Comparison of ENCODE assay signal across 14 cellular contexts in the genomic region with DNA sequence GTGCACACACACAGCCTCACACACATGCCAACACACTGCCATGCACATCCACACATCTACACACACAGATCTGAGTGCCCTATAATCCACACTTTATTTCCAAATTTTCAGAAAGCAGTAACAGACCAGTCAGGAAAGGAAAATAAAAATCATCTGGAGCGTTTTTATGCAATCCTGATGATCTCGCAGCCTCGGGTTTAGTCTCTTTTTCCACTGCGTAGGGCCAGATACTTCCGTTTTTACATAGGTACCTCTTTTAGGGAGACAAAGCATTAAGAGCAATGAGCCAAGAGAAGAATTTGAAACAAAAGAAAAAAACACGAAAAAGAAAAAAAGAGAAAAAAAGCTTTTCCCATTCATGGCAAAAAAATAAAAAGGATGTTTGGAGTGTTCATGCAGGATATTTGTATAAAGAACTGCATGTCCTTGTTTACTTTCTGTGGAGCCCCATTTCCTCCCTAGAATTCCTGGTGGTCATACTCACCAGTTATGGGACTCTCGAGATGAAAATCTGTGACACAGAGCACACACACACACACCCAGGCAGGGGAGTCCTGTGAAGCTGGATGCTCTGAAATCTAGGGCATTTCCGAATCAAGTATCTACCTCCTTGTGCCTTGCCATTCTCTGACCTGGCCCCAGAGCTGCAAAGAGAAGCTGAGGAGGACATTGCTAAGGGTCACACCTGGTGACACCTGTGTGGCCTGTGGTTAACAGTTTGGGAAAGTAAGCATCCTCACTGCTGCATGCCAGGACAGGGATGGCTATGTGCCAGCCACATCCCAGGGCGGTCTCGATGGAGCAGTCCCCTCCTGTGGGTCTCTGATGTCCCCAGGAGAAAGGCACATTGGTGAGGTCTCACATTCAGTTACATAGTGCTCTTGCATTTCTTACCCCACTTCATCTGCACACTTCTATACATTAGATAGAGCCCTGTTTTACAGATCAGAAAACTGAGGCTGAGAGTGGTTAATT.
DNase-seq lines count a peak whose midpoint lies in the region; ATAC-seq, FAIRE-seq and TF ChIP-seq lines count a peak whose summit lies in the region.
"Had no signal": no experiment of that assay in that cellular context is flagged by ENCODE, and none has a peak within 500 bp of the region (broad histone marks: within the 10 kb centered on the region; RNA-seq: fewer than 3 reads in every experiment).

No MANE protein-coding gene starts in this region.

- in situ Hi-C loops in HepG2 (cut with HindIII; ENCODE audit: extremely low pct_ligation_motif_present, low pct_unique_long_range_greater_than_20kb) = no loop called here

- no peaks in the 10 kb centered on the region for H3K27me3 Mint-ChIP-seq in activated naive CD8-positive, alpha-beta T cell
- H3K27me3 Mint-ChIP-seq: central memory CD8-positive, alpha-beta T cell had no signal

- FAIRE-seq in HepG2 (lab: Jason Lieb, UNC) = no peak
- FAIRE-seq: G401.6 had no signal

- TF ChIP-seq RAD21 in HepG2 (CRISPR knock-in tag; IDR thresholded peaks at IDR 0.05) = no peak

- H3K9me3 Mint-ChIP-seq in activated naive CD8-positive, alpha-beta T cell (ENCODE audit: low read depth) = no peaks in the 10 kb centered on the region
- H3K9me3 Mint-ChIP-seq: central memory CD8-positive, alpha-beta T cell; H9 had no signal

- peak overlapping the region; percentile 5 for H3K4me3 Mint-ChIP-seq in activated naive CD8-positive, alpha-beta T cell
- H3K4me3 Mint-ChIP-seq: central memory CD8-positive, alpha-beta T cell; H9 had no signal

- WGBS in HepG2 (ENCODE audit: low lambda C conversion rate) = 73% methylated on average over 9 of the region's 10 CpGs

- H3K79me2 ChIP-seq in HepG2 (ENCODE audit: insufficient read depth, low read length) = no peaks in the 10 kb centered on the region

- H3K36me3 Mint-ChIP-seq in activated naive CD8-positive, alpha-beta T cell = peaks cover 22% of the 10 kb centered on the region

- no peaks in the 10 kb centered on the region for H3K36me3 ChIP-seq in HepG2 (replicated peaks in 1 of 2; ENCODE audit: control insufficient read depth in 1 of 2, insufficient read depth in 2 of 2, low read length in 2 of 2)
- H3K36me3 ChIP-seq: stomach had no signal

- peaks cover 67% of the 10 kb centered on the region for H3K4me1 ChIP-seq in HepG2 (ENCODE audit: insufficient read depth, low read length)

- H3K9ac ChIP-seq in HepG2 (ENCODE audit: insufficient read depth, low read depth, low read length) = no peak overlapping the region

- no peak for TF ChIP-seq POLR2A in HepG2 (IDR thresholded peaks at IDR 0.05; ENCODE audit: insufficient read depth in 1 of 2, low read depth in 2 of 2, low read length in 2 of 2)

- H3K9me3 ChIP-seq in HepG2 (ENCODE audit: low read length) = no peaks in the 10 kb centered on the region
- H3K9me3 ChIP-seq: stomach had no signal

- CTCF ChIA-PET in HepG2 (lab: Yijun Ruan, JAX; ENCODE audit: low intra/inter-chr PET ratio, low total read pairs) = no interaction called here

- H3K4me2 ChIP-seq in HepG2 (ENCODE audit: low read depth, low read length) = no peak overlapping the region

- H4K20me1 ChIP-seq in HepG2 (ENCODE audit: insufficient read depth, low read length) = no peaks in the 10 kb centered on the region

- H3K4me3 ChIP-seq in HepG2 (replicated peaks in 1 of 3; ENCODE audit: insufficient read depth in 1 of 3, low read depth in 2 of 3, low read length in 3 of 3) = no peak overlapping the region
- H3K4me3 ChIP-seq: stomach had no signal

- intact Hi-C loops in HepG2 (cut with micrococcal nuclease; ENCODE audit: unreplicated experiment) = loop anchor here (10.0 kb wide), 1 partner anchor 59 kb away; no protein-coding TSS in a partner anchor

- no peak overlapping the region for H2AFZ ChIP-seq in HepG2 (ENCODE audit: low read length)

- DNase-seq in CD1c-positive myeloid dendritic cell (ENCODE audit: extremely low spot score) (peak; percentile 53), HS-5 (ENCODE audit: low read depth) (peak; percentile 28), HepG2 (ENCODE audit: low spot score) (peak; percentile 72), NCI-H774 (lab: John Stamatoyannopoulos, UW) (no peak), NCI-H2029 (lab: John Stamatoyannopoulos, UW) (no peak)
- DNase-seq: H9, NCI-H1694 treated with DMSO at 0.1 percent for 48 hours, stomach had no signal

- peaks cover 81% of the 10 kb centered on the region for H3K4me1 Mint-ChIP-seq in activated naive CD8-positive, alpha-beta T cell (ENCODE audit: low read depth)

- TF ChIP-seq CTCF in HepG2 (CRISPR knock-in tag; IDR thresholded peaks at IDR 0.05) = no peak

- H3K27ac Mint-ChIP-seq in activated naive CD8-positive, alpha-beta T cell = peak overlapping the region; percentile 46
- H3K27ac Mint-ChIP-seq: H9 had no signal

- no peak; the same call in 2 of the 3 replicates for ATAC-seq in HepG2
- ATAC-seq in HG03469 (IDR thresholded peaks at IDR 0.05; ENCODE audit: unreplicated experiment) = no peak
- ATAC-seq in GM21717 (IDR thresholded peaks at IDR 0.05; ENCODE audit: unreplicated experiment) = no peak

- peak in 1 of 2 experiments; percentile 61; a peak in 1 of 4 replicates for TF ChIP-seq EP300 in HepG2 (IDR thresholded peaks at IDR 0.05; ENCODE audit: low read depth in 2 of 2, low read length in 2 of 2)
- TF ChIP-seq EP300 in HepG2 (CRISPR knock-in tag; IDR thresholded peaks at IDR 0.05; ENCODE audit: borderline replicate concordance) = no peak

- H3K27me3 ChIP-seq in HepG2 (ENCODE audit: control insufficient read depth in 1 of 2, insufficient read depth in 2 of 2, low read length in 2 of 2) = no peaks in the 10 kb centered on the region
- H3K27me3 ChIP-seq: stomach had no signal

- POLR2A ChIA-PET in HepG2 (lab: Yijun Ruan, JAX) = no interaction called here

- no TSS peak for BruUV-seq in HepG2 (replicated peaks; lab: Mats Ljungman, UMichigan)

- no peak overlapping the region for H3K27ac ChIP-seq in HepG2 (ENCODE audit: extremely low read length, insufficient read depth, low read length)
- H3K27ac ChIP-seq: RWPE1 had no signal

TF ChIP-seq in HepG2, 621 proteins besides CTCF, POLR2A, EP300 and RAD21:
- TF ChIP-seq ELF3 (CRISPR knock-in tag; IDR thresholded peaks at IDR 0.05) = 0 out of 2 replicates have a peak, but pooled peaks have one; percentile 28
- TF ChIP-seq FOXA3 (CRISPR knock-in tag; IDR thresholded peaks at IDR 0.05) = peak; percentile 50; the same call in 1 of the 2 replicates
- no peak for TF ChIP-seq ZNF343 (CRISPR knock-in tag; IDR thresholded peaks at IDR 0.05)
- TF ChIP-seq FOSL2 (CRISPR knock-in tag; IDR thresholded peaks at IDR 0.05) = peak; percentile 44; the same call in 1 of the 2 replicates
- TF ChIP-seq SUZ12 (IDR thresholded peaks at IDR 0.05; ENCODE audit: low read depth, low read length) = no peak
- TF ChIP-seq, protein P1, sequence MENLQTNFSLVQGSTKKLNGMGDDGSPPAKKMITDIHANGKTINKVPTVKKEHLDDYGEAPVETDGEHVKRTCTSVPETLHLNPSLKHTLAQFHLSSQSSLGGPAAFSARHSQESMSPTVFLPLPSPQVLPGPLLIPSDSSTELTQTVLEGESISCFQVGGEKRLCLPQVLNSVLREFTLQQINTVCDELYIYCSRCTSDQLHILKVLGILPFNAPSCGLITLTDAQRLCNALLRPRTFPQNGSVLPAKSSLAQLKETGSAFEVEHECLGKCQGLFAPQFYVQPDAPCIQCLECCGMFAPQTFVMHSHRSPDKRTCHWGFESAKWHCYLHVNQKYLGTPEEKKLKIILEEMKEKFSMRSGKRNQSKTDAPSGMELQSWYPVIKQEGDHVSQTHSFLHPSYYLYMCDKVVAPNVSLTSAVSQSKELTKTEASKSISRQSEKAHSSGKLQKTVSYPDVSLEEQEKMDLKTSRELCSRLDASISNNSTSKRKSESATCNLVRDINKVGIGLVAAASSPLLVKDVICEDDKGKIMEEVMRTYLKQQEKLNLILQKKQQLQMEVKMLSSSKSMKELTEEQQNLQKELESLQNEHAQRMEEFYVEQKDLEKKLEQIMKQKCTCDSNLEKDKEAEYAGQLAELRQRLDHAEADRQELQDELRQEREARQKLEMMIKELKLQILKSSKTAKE (CRISPR knock-in tag; IDR thresholded peaks at IDR 0.05; ENCODE audit: borderline replicate concordance) = no peak
- TF ChIP-seq ETV5 (CRISPR knock-in tag; IDR thresholded peaks at IDR 0.05; ENCODE audit: borderline replicate concordance) = peak; percentile 38; the same call in 1 of the 2 replicates
- TF ChIP-seq, protein P2, sequence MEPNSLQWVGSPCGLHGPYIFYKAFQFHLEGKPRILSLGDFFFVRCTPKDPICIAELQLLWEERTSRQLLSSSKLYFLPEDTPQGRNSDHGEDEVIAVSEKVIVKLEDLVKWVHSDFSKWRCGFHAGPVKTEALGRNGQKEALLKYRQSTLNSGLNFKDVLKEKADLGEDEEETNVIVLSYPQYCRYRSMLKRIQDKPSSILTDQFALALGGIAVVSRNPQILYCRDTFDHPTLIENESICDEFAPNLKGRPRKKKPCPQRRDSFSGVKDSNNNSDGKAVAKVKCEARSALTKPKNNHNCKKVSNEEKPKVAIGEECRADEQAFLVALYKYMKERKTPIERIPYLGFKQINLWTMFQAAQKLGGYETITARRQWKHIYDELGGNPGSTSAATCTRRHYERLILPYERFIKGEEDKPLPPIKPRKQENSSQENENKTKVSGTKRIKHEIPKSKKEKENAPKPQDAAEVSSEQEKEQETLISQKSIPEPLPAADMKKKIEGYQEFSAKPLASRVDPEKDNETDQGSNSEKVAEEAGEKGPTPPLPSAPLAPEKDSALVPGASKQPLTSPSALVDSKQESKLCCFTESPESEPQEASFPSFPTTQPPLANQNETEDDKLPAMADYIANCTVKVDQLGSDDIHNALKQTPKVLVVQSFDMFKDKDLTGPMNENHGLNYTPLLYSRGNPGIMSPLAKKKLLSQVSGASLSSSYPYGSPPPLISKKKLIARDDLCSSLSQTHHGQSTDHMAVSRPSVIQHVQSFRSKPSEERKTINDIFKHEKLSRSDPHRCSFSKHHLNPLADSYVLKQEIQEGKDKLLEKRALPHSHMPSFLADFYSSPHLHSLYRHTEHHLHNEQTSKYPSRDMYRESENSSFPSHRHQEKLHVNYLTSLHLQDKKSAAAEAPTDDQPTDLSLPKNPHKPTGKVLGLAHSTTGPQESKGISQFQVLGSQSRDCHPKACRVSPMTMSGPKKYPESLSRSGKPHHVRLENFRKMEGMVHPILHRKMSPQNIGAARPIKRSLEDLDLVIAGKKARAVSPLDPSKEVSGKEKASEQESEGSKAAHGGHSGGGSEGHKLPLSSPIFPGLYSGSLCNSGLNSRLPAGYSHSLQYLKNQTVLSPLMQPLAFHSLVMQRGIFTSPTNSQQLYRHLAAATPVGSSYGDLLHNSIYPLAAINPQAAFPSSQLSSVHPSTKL (CRISPR knock-in tag; IDR thresholded peaks at IDR 0.05) = peak; percentile 26; the same call in 1 of the 2 replicates
- TF ChIP-seq SP5 (CRISPR knock-in tag; IDR thresholded peaks at IDR 0.05; ENCODE audit: borderline replicate concordance, low read depth) = no peak
- no peak for TF ChIP-seq ZNF782 (CRISPR knock-in tag; IDR thresholded peaks at IDR 0.05; ENCODE audit: borderline replicate concordance)

Comparison
In these comparisons a context has a peak if more than half of its experiments do, and no peak if none do; other contexts are left out.
1. DNase-seq: peak in CD1c-positive myeloid dendritic cell (single experiment), HS-5 (single experiment) and HepG2 (single experiment); none in NCI-H774 (single experiment) and NCI-H2029 (single experiment).